In the genomic region with DNA sequence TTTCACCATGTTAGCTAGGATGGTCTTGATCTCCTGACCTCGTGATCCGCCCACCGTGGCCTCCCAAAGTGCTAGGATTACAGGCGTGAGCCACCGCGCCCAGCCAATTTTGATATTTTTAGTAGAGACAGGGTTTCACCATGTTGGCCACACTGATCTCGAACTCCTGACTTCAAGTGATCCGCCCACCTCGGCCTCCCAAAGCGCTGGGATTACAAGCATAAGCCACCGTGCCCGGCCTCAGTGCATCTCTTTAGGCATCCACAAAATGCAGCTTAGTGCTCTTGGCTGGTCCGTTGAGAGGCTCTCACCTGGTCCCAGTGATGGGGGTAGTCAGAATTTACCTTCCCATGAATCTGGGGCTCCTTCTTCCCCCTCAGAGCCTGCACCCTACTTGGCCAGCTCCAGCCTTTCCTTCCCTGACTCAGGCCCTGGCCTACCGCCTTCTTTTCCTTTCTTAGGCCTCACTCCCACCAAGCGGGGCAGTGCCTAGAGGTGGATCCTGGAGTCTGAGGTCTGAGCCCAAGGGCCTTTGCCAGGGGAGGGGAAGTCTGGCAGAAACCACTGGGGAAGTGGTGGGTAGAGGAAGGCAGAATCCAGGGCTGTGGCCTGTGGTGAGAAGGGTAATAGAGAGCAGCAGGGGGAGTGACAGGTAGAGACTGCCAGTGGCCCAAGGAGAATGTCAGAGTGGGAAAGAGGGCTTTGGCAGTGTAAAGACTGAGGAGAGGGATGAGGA, we compare ENCODE assay signal across 15 cellular contexts. TPM values are rescaled to one million over a fixed set of nuclear protein-coding genes. Genes with fewer than 3 reads are reported as not detected.
DNase-seq lines count a peak whose midpoint lies in the region; ATAC-seq and TF ChIP-seq lines count a peak whose summit lies in the region.
"Had no signal": no experiment of that assay in that cellular context is flagged by ENCODE, and none has a peak within 500 bp of the region (broad histone marks: within the 10 kb centered on the region; RNA-seq: fewer than 3 reads in every experiment).

No MANE protein-coding gene starts in this region.

- H3K79me2 ChIP-seq in Karpas-422 (ENCODE audit: low read length) = no peaks in the 10 kb centered on the region

- intact Hi-C loops in activated CD4-positive, alpha-beta T cell treated with anti-CD3 and anti-CD28 coated beads, Interleukin-2, amount 10 ng/mL, durations not matched to agents 24 days and 14 days (cut with micrococcal nuclease) = no loop called here
- intact Hi-C loops in activated CD8-positive, alpha-beta T cell treated with anti-CD3 and anti-CD28 coated beads for 36 hours (cut with micrococcal nuclease) = loop anchor here (5.0 kb wide), 1 partner anchor 35 kb away; the partner anchor contains the start of gene PYGO2

- H3K27ac Mint-ChIP-seq in activated CD4-positive, alpha-beta T cell treated with anti-CD3 and anti-CD28 coated beads, Interleukin-2, amount 10 ng/mL, durations not matched to agents 24 days and 14 days = peak overlapping the region; percentile 5
- peak overlapping the region; percentile 7 for H3K27ac Mint-ChIP-seq in activated CD8-positive, alpha-beta T cell treated with anti-CD3 and anti-CD28 coated beads for 36 hours
- H3K27ac Mint-ChIP-seq: memory B cell had no signal

- POLR2A ChIA-PET in activated CD8-positive, alpha-beta T cell treated with anti-CD3 and anti-CD28 coated beads for 36 hours (lab: Charles Lee) = interaction anchor here (0.6 to 8.6 kb wide), 7 partner anchors 9 to 61 kb away, joined by 3 to 85 read pairs (median 3); partner anchors contain the start of genes CKS1B, FLAD1, PMVK and SHC1

- H4K20me1 ChIP-seq in Karpas-422 (ENCODE audit: insufficient read depth, low read depth, low read length) = no peaks in the 10 kb centered on the region

- no peak for DNase-seq in activated CD4-positive, alpha-beta T cell treated with anti-CD3 and anti-CD28 coated beads, Interleukin-2, amount 10 ng/mL, durations not matched to agents 24 days and 14 days
- DNase-seq in activated CD4-positive, alpha-beta T cell treated with anti-CD3 and anti-CD28 coated beads for 4 hours = no peak
- DNase-seq in Karpas-422 (no peak), NCI-H748 (lab: John Stamatoyannopoulos, UW; ENCODE audit: unreplicated experiment) (no peak), NCI-H69 (lab: John Stamatoyannopoulos, UW) (no peak)
- DNase-seq in activated CD8-positive, alpha-beta T cell treated with anti-CD3 and anti-CD28 coated beads for 36 hours = no peak
- DNase-seq: ACHN, activated gamma-delta T cell, foreskin keratinocyte, HCEC 1CT, nucleus accumbens had no signal

- CTCF ChIA-PET in activated CD8-positive, alpha-beta T cell treated with anti-CD3 and anti-CD28 coated beads for 36 hours (lab: Charles Lee) = interaction anchor here (1.0 to 5.3 kb wide), 5 partner anchors 14 to 53 kb away, joined by 3 to 108 read pairs (median 6); partner anchors contain the start of genes CKS1B, FLAD1, PYGO2 and SHC1

- peak overlapping the region; percentile 30; the same call in 1 of the 2 replicates for H3K9ac ChIP-seq in Karpas-422 (ENCODE audit: low read length)
- peak overlapping the region; percentile 16 for H3K9ac ChIP-seq in rectal smooth muscle tissue (ENCODE audit: low read length)

- H3K9me2 ChIP-seq in Karpas-422 (replicated peaks; ENCODE audit: insufficient read depth, low read length) = no peaks in the 10 kb centered on the region

- H3K4me3 Mint-ChIP-seq in activated CD4-positive, alpha-beta T cell treated with anti-CD3 and anti-CD28 coated beads, Interleukin-2, amount 10 ng/mL, durations not matched to agents 24 days and 14 days = peak overlapping the region; percentile 47
- no peak overlapping the region for H3K4me3 Mint-ChIP-seq in activated CD8-positive, alpha-beta T cell treated with anti-CD3 and anti-CD28 coated beads for 36 hours
- H3K4me3 Mint-ChIP-seq: memory B cell had no signal

- H3K27me3 Mint-ChIP-seq in activated CD4-positive, alpha-beta T cell treated with anti-CD3 and anti-CD28 coated beads, Interleukin-2, amount 10 ng/mL, durations not matched to agents 24 days and 14 days = no peaks in the 10 kb centered on the region
- H3K27me3 Mint-ChIP-seq in activated CD8-positive, alpha-beta T cell treated with anti-CD3 and anti-CD28 coated beads for 36 hours = no peaks in the 10 kb centered on the region
- H3K27me3 Mint-ChIP-seq: memory B cell had no signal

- H3K4me1 Mint-ChIP-seq in activated CD4-positive, alpha-beta T cell treated with anti-CD3 and anti-CD28 coated beads, Interleukin-2, amount 10 ng/mL, durations not matched to agents 24 days and 14 days = peaks cover 36% of the 10 kb centered on the region
- peaks cover 35% of the 10 kb centered on the region for H3K4me1 Mint-ChIP-seq in activated CD8-positive, alpha-beta T cell treated with anti-CD3 and anti-CD28 coated beads for 36 hours (ENCODE audit: low read depth)

- H3K27me3 ChIP-seq in Karpas-422 (ENCODE audit: low read length) = no peaks in the 10 kb centered on the region
- no peaks in the 10 kb centered on the region for H3K27me3 ChIP-seq in rectal smooth muscle tissue (ENCODE audit: control insufficient read depth, insufficient read depth, low read length)
- H3K27me3 ChIP-seq: foreskin keratinocyte had no signal

- H3K4me1 ChIP-seq in Karpas-422 (ENCODE audit: low read length) (peaks cover 52% of the 10 kb centered on the region), rectal smooth muscle tissue (ENCODE audit: control insufficient read depth, insufficient read depth, low read length) (peaks cover 8% of the 10 kb centered on the region)

- ATAC-seq in activated CD8-positive, alpha-beta T cell treated with anti-CD3 and anti-CD28 coated beads for 36 hours = no peak
- no peak for ATAC-seq in HG02973 (IDR thresholded peaks at IDR 0.05; ENCODE audit: unreplicated experiment)
- ATAC-seq: foreskin keratinocyte had no signal

- H3K9me3 Mint-ChIP-seq in activated CD4-positive, alpha-beta T cell treated with anti-CD3 and anti-CD28 coated beads, Interleukin-2, amount 10 ng/mL, durations not matched to agents 24 days and 14 days = no peaks in the 10 kb centered on the region
- H3K9me3 Mint-ChIP-seq in activated CD8-positive, alpha-beta T cell treated with anti-CD3 and anti-CD28 coated beads for 36 hours = no peaks in the 10 kb centered on the region
- H3K9me3 Mint-ChIP-seq: memory B cell had no signal

- H3K4me2 ChIP-seq in Karpas-422 (ENCODE audit: low read depth, low read length, poor library complexity, severe bottlenecking) = no peak overlapping the region

- no peak overlapping the region for H3K4me3 ChIP-seq in Karpas-422 (ENCODE audit: low read length)
- no peak overlapping the region for H3K4me3 ChIP-seq in rectal smooth muscle tissue (ENCODE audit: low read length)

- H3K27ac ChIP-seq in Karpas-422 (ENCODE audit: low read length) = no peak overlapping the region
- H3K27ac ChIP-seq in rectal smooth muscle tissue (ENCODE audit: low read depth, low read length) = no peak overlapping the region
- H3K27ac ChIP-seq: foreskin keratinocyte had no signal

- H3K36me3 ChIP-seq in Karpas-422 (ENCODE audit: insufficient read depth, low read length) (no peaks in the 10 kb centered on the region; the same call in 1 of the 2 replicates), rectal smooth muscle tissue (ENCODE audit: control insufficient read depth, insufficient read depth, low read length) (no peaks in the 10 kb centered on the region)

- no peaks in the 10 kb centered on the region for H3K9me3 ChIP-seq in Karpas-422 (ENCODE audit: low read length)

- no peak for TF ChIP-seq CTCF in activated CD8-positive, alpha-beta T cell treated with anti-CD3 and anti-CD28 coated beads for 36 hours (IDR thresholded peaks at IDR 0.05)

- no peak overlapping the region for H2AFZ ChIP-seq in Karpas-422 (ENCODE audit: low read length)

- peaks cover 5% of the 10 kb centered on the region for H3K36me3 Mint-ChIP-seq in activated CD4-positive, alpha-beta T cell treated with anti-CD3 and anti-CD28 coated beads, Interleukin-2, amount 10 ng/mL, durations not matched to agents 24 days and 14 days (ENCODE audit: low read depth)
- H3K36me3 Mint-ChIP-seq in activated CD8-positive, alpha-beta T cell treated with anti-CD3 and anti-CD28 coated beads for 36 hours (ENCODE audit: low read depth) = no peaks in the 10 kb centered on the region
- H3K36me3 Mint-ChIP-seq: memory B cell had no signal

RNA-seq across cellular contexts. Expression of gene LENEP, which starts 3.7 kb away (rescaled TPM):
- total RNA-seq in activated CD4-positive, alpha-beta T cell treated with anti-CD3 and anti-CD28 coated beads, Interleukin-2, amount 10 ng/mL, durations not matched to agents 24 days and 14 days = 0.79 and 1.4 TPM in 2 replicates
- 2.6 TPM in 1 of 2 replicates, not detected in the other for total RNA-seq in Karpas-422 (2014; rRNA removed; shearing (Covaris generic); ENCODE audit: low replicate concordance)
- not detected for total RNA-seq in activated CD8-positive, alpha-beta T cell treated with anti-CD3 and anti-CD28 coated beads for 36 hours
- total RNA-seq: foreskin keratinocyte, skeletal muscle tissue had no signal

RNA-seq across cellular contexts. Expression of gene ZBTB7B, which starts 5.5 kb away (rescaled TPM):
- 145 and 150 TPM in 2 replicates for total RNA-seq in activated CD4-positive, alpha-beta T cell treated with anti-CD3 and anti-CD28 coated beads, Interleukin-2, amount 10 ng/mL, durations not matched to agents 24 days and 14 days
- total RNA-seq in Karpas-422 (2014; rRNA removed; shearing (Covaris generic); ENCODE audit: low replicate concordance) = 17.1 and 31.0 TPM in 2 replicates
- total RNA-seq in activated CD8-positive, alpha-beta T cell treated with anti-CD3 and anti-CD28 coated beads for 36 hours = 10 to 100 TPM; 26.3 to 26.5 TPM

RNA-seq across cellular contexts. Expression of gene FLAD1, which starts 14.0 kb away (rescaled TPM):
- 69.9 and 71.8 TPM in 2 replicates for total RNA-seq in activated CD4-positive, alpha-beta T cell treated with anti-CD3 and anti-CD28 coated beads, Interleukin-2, amount 10 ng/mL, durations not matched to agents 24 days and 14 days
- 48.7 and 57.3 TPM in 2 replicates for total RNA-seq in Karpas-422 (2014; rRNA removed; shearing (Covaris generic); ENCODE audit: low replicate concordance)
- total RNA-seq in activated CD8-positive, alpha-beta T cell treated with anti-CD3 and anti-CD28 coated beads for 36 hours = 10 to 100 TPM; 31.5 to 32.9 TPM

RNA-seq across cellular contexts. Expression of gene CKS1B, which starts 22.7 kb away (rescaled TPM):
- 179 and 181 TPM in 2 replicates for total RNA-seq in activated CD4-positive, alpha-beta T cell treated with anti-CD3 and anti-CD28 coated beads, Interleukin-2, amount 10 ng/mL, durations not matched to agents 24 days and 14 days
- 110 and 225 TPM in 2 replicates for total RNA-seq in Karpas-422 (2014; rRNA removed; shearing (Covaris generic); ENCODE audit: low replicate concordance)
- total RNA-seq in activated CD8-positive, alpha-beta T cell treated with anti-CD3 and anti-CD28 coated beads for 36 hours = 100 to 1,000 TPM; 172 to 173 TPM

RNA-seq across cellular contexts. Expression of gene SHC1, which starts 26.6 kb away (rescaled TPM):
- 50.4 and 60.5 TPM in 2 replicates for total RNA-seq in activated CD4-positive, alpha-beta T cell treated with anti-CD3 and anti-CD28 coated beads, Interleukin-2, amount 10 ng/mL, durations not matched to agents 24 days and 14 days
- total RNA-seq in Karpas-422 (2014; rRNA removed; shearing (Covaris generic); ENCODE audit: low replicate concordance) = 27.8 and 35.3 TPM in 2 replicates
- 10 to 100 TPM; 32.3 to 34.2 TPM for total RNA-seq in activated CD8-positive, alpha-beta T cell treated with anti-CD3 and anti-CD28 coated beads for 36 hours
